In genomic region chr18:3816601-3817363, GRCh38 we compare ENCODE assay signal across 2 cellular contexts.
A peak's percentile ranks its signal among the peaks of the same experiment; 100 is the strongest.
TF ChIP-seq lines count a peak whose summit lies in the region.

No MANE protein-coding gene starts in this region.

TF ChIP-seq in A549, 52 proteins besides CTCF, POLR2A, EP300 and RAD21 (continued from another document):
- no peak for TF ChIP-seq ATOH8 (CRISPR knock-in tag; IDR thresholded peaks at IDR 0.05; ENCODE audit: low read depth)
- peak; percentile 33; the same call in 1 of the 2 replicates for TF ChIP-seq RFX5 (IDR thresholded peaks at IDR 0.05)
- TF ChIP-seq, protein P1, sequence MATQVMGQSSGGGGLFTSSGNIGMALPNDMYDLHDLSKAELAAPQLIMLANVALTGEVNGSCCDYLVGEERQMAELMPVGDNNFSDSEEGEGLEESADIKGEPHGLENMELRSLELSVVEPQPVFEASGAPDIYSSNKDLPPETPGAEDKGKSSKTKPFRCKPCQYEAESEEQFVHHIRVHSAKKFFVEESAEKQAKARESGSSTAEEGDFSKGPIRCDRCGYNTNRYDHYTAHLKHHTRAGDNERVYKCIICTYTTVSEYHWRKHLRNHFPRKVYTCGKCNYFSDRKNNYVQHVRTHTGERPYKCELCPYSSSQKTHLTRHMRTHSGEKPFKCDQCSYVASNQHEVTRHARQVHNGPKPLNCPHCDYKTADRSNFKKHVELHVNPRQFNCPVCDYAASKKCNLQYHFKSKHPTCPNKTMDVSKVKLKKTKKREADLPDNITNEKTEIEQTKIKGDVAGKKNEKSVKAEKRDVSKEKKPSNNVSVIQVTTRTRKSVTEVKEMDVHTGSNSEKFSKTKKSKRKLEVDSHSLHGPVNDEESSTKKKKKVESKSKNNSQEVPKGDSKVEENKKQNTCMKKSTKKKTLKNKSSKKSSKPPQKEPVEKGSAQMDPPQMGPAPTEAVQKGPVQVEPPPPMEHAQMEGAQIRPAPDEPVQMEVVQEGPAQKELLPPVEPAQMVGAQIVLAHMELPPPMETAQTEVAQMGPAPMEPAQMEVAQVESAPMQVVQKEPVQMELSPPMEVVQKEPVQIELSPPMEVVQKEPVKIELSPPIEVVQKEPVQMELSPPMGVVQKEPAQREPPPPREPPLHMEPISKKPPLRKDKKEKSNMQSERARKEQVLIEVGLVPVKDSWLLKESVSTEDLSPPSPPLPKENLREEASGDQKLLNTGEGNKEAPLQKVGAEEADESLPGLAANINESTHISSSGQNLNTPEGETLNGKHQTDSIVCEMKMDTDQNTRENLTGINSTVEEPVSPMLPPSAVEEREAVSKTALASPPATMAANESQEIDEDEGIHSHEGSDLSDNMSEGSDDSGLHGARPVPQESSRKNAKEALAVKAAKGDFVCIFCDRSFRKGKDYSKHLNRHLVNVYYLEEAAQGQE (IDR thresholded peaks at IDR 0.05), result no peak
- TF ChIP-seq HDAC2 (IDR thresholded peaks at IDR 0.05), result no peak
- no peak for TF ChIP-seq ZNF302 (CRISPR knock-in tag; IDR thresholded peaks at IDR 0.05)
- TF ChIP-seq FOSL2 (IDR thresholded peaks at IDR 0.05), result peak; percentile 93
- TF ChIP-seq FOSL2 (CRISPR knock-in tag; IDR thresholded peaks at IDR 0.05), result peak; percentile 95
- TF ChIP-seq EHMT2 (IDR thresholded peaks at IDR 0.05; ENCODE audit: low read depth), result no peak
- TF ChIP-seq KDM1A (IDR thresholded peaks at IDR 0.05; ENCODE audit: low read depth), result no peak
- TF ChIP-seq GATA3 (IDR thresholded peaks at IDR 0.05; ENCODE audit: borderline replicate concordance), result peak; percentile 92
- no peak for TF ChIP-seq E2F6 (IDR thresholded peaks at IDR 0.05; ENCODE audit: borderline replicate concordance, low read depth)
- TF ChIP-seq, protein P2, sequence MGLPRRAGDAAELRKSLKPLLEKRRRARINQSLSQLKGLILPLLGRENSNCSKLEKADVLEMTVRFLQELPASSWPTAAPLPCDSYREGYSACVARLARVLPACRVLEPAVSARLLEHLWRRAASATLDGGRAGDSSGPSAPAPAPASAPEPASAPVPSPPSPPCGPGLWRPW (IDR thresholded peaks at IDR 0.05), result peak; percentile 95
- TF ChIP-seq RARB (CRISPR knock-in tag; IDR thresholded peaks at IDR 0.05), result 0 out of 2 replicates have a peak, but pooled peaks have one; percentile 40
- peak; percentile 39; the same call in 1 of the 2 replicates for TF ChIP-seq MAX (IDR thresholded peaks at IDR 0.05)
- peak; percentile 94 to 97 for TF ChIP-seq JUN (IDR thresholded peaks at IDR 0.05)
- no peak for TF ChIP-seq HEYL (CRISPR knock-in tag; IDR thresholded peaks at IDR 0.05)
- TF ChIP-seq HOXA7 (CRISPR knock-in tag; IDR thresholded peaks at IDR 0.05), result peak; percentile 71; the same call in 1 of the 2 replicates
- TF ChIP-seq, protein P3, sequence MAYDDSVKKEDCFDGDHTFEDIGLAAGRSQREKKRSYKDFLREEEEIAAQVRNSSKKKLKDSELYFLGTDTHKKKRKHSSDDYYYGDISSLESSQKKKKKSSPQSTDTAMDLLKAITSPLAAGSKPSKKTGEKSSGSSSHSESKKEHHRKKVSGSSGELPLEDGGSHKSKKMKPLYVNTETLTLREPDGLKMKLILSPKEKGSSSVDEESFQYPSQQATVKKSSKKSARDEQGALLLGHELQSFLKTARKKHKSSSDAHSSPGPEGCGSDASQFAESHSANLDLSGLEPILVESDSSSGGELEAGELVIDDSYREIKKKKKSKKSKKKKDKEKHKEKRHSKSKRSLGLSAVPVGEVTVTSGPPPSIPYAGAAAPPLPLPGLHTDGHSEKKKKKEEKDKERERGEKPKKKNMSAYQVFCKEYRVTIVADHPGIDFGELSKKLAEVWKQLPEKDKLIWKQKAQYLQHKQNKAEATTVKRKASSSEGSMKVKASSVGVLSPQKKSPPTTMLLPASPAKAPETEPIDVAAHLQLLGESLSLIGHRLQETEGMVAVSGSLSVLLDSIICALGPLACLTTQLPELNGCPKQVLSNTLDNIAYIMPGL (CRISPR knock-in tag; IDR thresholded peaks at IDR 0.05; ENCODE audit: borderline replicate concordance), result no peak
- peak; percentile 23; the same call in 1 of the 2 replicates for TF ChIP-seq PBX3 (IDR thresholded peaks at IDR 0.05)
- TF ChIP-seq NR3C1 (IDR thresholded peaks at IDR 0.05), result no peak
- no peak for TF ChIP-seq RCOR1 (IDR thresholded peaks at IDR 0.05; ENCODE audit: low read depth, low read length)
- TF ChIP-seq NFE2L2 (conservative IDR thresholded peaks at IDR 0.05; ENCODE audit: low read length), result no peak
- no peak for TF ChIP-seq MYC (IDR thresholded peaks at IDR 0.05; ENCODE audit: borderline replicate concordance, low read length)
- TF ChIP-seq CEBPB (IDR thresholded peaks at IDR 0.05), result peak; percentile 96 to 97
- peak; percentile 97 for TF ChIP-seq JUNB (IDR thresholded peaks at IDR 0.05)
- no peak for TF ChIP-seq MAFK (IDR thresholded peaks at IDR 0.05; ENCODE audit: partially characterized antibody)
- no peak for TF ChIP-seq NPAS2 (CRISPR knock-in tag; IDR thresholded peaks at IDR 0.05; ENCODE audit: borderline replicate concordance)

TF ChIP-seq in HEK293, 187 proteins besides CTCF, POLR2A, EP300 and RAD21 (continued from another document and continues in another):
- TF ChIP-seq ZNF311 (tag by site-specific recombination; IDR thresholded peaks at IDR 0.05; ENCODE audit: borderline replicate concordance), result no peak
- TF ChIP-seq ZFP69B (tag by site-specific recombination; IDR thresholded peaks at IDR 0.05), result 0 out of 2 replicates have a peak, but pooled peaks have one; percentile 32
- no peak for TF ChIP-seq ZFP41 (tag by site-specific recombination; IDR thresholded peaks at IDR 0.05; ENCODE audit: borderline replicate concordance)
- TF ChIP-seq ZEB2 (tag by site-specific recombination; IDR thresholded peaks at IDR 0.05), result peak; percentile 59; the same call in 1 of the 2 replicates
- TF ChIP-seq, protein P4, sequence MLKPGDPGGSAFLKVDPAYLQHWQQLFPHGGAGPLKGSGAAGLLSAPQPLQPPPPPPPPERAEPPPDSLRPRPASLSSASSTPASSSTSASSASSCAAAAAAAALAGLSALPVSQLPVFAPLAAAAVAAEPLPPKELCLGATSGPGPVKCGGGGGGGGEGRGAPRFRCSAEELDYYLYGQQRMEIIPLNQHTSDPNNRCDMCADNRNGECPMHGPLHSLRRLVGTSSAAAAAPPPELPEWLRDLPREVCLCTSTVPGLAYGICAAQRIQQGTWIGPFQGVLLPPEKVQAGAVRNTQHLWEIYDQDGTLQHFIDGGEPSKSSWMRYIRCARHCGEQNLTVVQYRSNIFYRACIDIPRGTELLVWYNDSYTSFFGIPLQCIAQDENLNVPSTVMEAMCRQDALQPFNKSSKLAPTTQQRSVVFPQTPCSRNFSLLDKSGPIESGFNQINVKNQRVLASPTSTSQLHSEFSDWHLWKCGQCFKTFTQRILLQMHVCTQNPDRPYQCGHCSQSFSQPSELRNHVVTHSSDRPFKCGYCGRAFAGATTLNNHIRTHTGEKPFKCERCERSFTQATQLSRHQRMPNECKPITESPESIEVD (tag by site-specific recombination; IDR thresholded peaks at IDR 0.05), result 0 out of 2 replicates have a peak, but pooled peaks have one; percentile 32
- TF ChIP-seq ZNF610 (tag by site-specific recombination; IDR thresholded peaks at IDR 0.05; ENCODE audit: borderline replicate concordance), result no peak
- no peak for TF ChIP-seq ZNF341 (tag by site-specific recombination; IDR thresholded peaks at IDR 0.05; ENCODE audit: low read depth)
- no peak for TF ChIP-seq ZNF354C (tag by site-specific recombination; IDR thresholded peaks at IDR 0.05; ENCODE audit: borderline replicate concordance, low read depth)
- no peak for TF ChIP-seq ZNF571 (tag by site-specific recombination; IDR thresholded peaks at IDR 0.05)
- peak; percentile 37; the same call in 1 of the 2 replicates for TF ChIP-seq SP3 (tag by site-specific recombination; IDR thresholded peaks at IDR 0.05)
- TF ChIP-seq GLI2 (tag by site-specific recombination; IDR thresholded peaks at IDR 0.05; ENCODE audit: borderline replicate concordance, low read depth), result no peak
- no peak for TF ChIP-seq ZNF791 (tag by site-specific recombination; IDR thresholded peaks at IDR 0.05)
- TF ChIP-seq ZNF629 (tag by site-specific recombination; IDR thresholded peaks at IDR 0.05), result peak; percentile 91
- TF ChIP-seq ZNF211 (tag by site-specific recombination; IDR thresholded peaks at IDR 0.05; ENCODE audit: low read depth), result no peak
- TF ChIP-seq SP7 (tag by site-specific recombination; IDR thresholded peaks at IDR 0.05), result peak; percentile 51; the same call in 1 of the 2 replicates
- no peak for TF ChIP-seq ZNF302 (tag by site-specific recombination; IDR thresholded peaks at IDR 0.05; ENCODE audit: low read depth)
- peak; percentile 67; the same call in 1 of the 2 replicates for TF ChIP-seq ZNF660 (tag by site-specific recombination; IDR thresholded peaks at IDR 0.05)
- TF ChIP-seq ZNF529 (tag by site-specific recombination; IDR thresholded peaks at IDR 0.05; ENCODE audit: insufficient replicate concordance), result no peak
- no peak for TF ChIP-seq ZNF600 (tag by site-specific recombination; IDR thresholded peaks at IDR 0.05)
- TF ChIP-seq ZBTB1 (tag by site-specific recombination; IDR thresholded peaks at IDR 0.05), result no peak
- no peak for TF ChIP-seq AEBP2 (tag by site-specific recombination; IDR thresholded peaks at IDR 0.05; ENCODE audit: borderline replicate concordance)
- TF ChIP-seq KLF10 (tag by site-specific recombination; IDR thresholded peaks at IDR 0.05), result no peak
- no peak for TF ChIP-seq ZNF274 (IDR thresholded peaks at IDR 0.05; ENCODE audit: low read length)
- TF ChIP-seq ZNF274 (tag by site-specific recombination; IDR thresholded peaks at IDR 0.05; ENCODE audit: borderline replicate concordance), result no peak
- peak; percentile 28; the same call in 1 of the 2 replicates for TF ChIP-seq PRDM10 (tag by site-specific recombination; IDR thresholded peaks at IDR 0.05)
- TF ChIP-seq, protein P5, sequence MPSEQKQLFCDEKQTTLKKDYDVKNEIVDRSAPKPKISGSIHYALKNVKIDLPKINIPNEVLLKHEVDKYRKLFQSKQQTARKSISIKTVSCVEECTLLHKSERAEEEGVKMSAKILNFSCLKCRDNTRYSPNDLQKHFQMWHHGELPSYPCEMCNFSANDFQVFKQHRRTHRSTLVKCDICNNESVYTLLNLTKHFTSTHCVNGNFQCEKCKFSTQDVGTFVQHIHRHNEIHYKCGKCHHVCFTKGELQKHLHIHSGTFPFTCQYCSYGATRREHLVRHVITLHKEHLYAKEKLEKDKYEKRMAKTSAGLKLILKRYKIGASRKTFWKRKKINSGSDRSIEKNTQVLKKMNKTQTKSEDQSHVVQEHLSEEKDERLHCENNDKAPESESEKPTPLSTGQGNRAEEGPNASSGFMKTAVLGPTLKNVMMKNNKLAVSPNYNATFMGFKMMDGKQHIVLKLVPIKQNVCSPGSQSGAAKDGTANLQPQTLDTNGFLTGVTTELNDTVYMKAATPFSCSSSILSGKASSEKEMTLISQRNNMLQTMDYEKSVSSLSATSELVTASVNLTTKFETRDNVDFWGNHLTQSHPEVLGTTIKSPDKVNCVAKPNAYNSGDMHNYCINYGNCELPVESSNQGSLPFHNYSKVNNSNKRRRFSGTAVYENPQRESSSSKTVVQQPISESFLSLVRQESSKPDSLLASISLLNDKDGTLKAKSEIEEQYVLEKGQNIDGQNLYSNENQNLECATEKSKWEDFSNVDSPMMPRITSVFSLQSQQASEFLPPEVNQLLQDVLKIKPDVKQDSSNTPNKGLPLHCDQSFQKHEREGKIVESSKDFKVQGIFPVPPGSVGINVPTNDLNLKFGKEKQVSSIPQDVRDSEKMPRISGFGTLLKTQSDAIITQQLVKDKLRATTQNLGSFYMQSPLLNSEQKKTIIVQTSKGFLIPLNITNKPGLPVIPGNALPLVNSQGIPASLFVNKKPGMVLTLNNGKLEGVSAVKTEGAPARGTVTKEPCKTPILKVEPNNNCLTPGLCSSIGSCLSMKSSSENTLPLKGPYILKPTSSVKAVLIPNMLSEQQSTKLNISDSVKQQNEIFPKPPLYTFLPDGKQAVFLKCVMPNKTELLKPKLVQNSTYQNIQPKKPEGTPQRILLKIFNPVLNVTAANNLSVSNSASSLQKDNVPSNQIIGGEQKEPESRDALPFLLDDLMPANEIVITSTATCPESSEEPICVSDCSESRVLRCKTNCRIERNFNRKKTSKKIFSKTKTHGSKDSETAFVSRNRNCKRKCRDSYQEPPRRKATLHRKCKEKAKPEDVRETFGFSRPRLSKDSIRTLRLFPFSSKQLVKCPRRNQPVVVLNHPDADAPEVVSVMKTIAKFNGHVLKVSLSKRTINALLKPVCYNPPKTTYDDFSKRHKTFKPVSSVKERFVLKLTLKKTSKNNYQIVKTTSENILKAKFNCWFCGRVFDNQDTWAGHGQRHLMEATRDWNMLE (tag by site-specific recombination; conservative IDR thresholded peaks at IDR 0.05; ENCODE audit: low read depth), result peak; percentile 36; the same call in 1 of the 2 replicates
- TF ChIP-seq ZIC2 (tag by site-specific recombination; IDR thresholded peaks at IDR 0.05), result no peak
- no peak for TF ChIP-seq MEIS1 (CRISPR knock-in tag; IDR thresholded peaks at IDR 0.05; ENCODE audit: borderline replicate concordance)
- no peak for TF ChIP-seq ZNF560 (tag by site-specific recombination; IDR thresholded peaks at IDR 0.05; ENCODE audit: borderline replicate concordance)
- TF ChIP-seq GFI1B (tag by site-specific recombination; IDR thresholded peaks at IDR 0.05), result no peak
